In genomic region chr12:71191509-71192196, GRCh38 we compare ENCODE assay signal across 1 cellular context.
TF ChIP-seq lines count a peak whose summit lies in the region.

No MANE protein-coding gene starts in this region.

TF ChIP-seq in WTC11, 78 proteins besides CTCF, POLR2A, EP300 and RAD21 (continued from another document):
- TF ChIP-seq, protein P1, sequence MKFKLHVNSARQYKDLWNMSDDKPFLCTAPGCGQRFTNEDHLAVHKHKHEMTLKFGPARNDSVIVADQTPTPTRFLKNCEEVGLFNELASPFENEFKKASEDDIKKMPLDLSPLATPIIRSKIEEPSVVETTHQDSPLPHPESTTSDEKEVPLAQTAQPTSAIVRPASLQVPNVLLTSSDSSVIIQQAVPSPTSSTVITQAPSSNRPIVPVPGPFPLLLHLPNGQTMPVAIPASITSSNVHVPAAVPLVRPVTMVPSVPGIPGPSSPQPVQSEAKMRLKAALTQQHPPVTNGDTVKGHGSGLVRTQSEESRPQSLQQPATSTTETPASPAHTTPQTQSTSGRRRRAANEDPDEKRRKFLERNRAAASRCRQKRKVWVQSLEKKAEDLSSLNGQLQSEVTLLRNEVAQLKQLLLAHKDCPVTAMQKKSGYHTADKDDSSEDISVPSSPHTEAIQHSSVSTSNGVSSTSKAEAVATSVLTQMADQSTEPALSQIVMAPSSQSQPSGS (CRISPR knock-in tag; IDR thresholded peaks at IDR 0.05; ENCODE audit: borderline replicate concordance, low read depth), result no peak
- no peak for TF ChIP-seq ATF1 (CRISPR knock-in tag; IDR thresholded peaks at IDR 0.05)
